Comparison of ENCODE assay signal across 17 cellular contexts in genomic region chr2:231922945-231923344, GRCh38. TPM values are rescaled to one million over a fixed set of nuclear protein-coding genes. Genes with fewer than 3 reads are reported as not detected.
DNase-seq lines count a peak whose midpoint lies in the region; ATAC-seq and TF ChIP-seq lines count a peak whose summit lies in the region.
"Had no signal": no experiment of that assay in that cellular context is flagged by ENCODE, and none has a peak within 500 bp of the region (broad histone marks: within the 10 kb centered on the region; RNA-seq: fewer than 3 reads in every experiment).

No MANE protein-coding gene starts in this region.

- H3K4me1 Mint-ChIP-seq in neural crest cell, result peaks cover 30% of the 10 kb centered on the region

- peaks cover 6% of the 10 kb centered on the region for H3K36me3 Mint-ChIP-seq in neural crest cell (ENCODE audit: low read depth)

- peak overlapping the region; percentile 23 for H3K4me3 Mint-ChIP-seq in neural crest cell

- TF ChIP-seq CTCF in neural crest cell (conservative IDR thresholded peaks at IDR 0.05), result no peak

- no peak for ATAC-seq in HG03280 (IDR thresholded peaks at IDR 0.05; ENCODE audit: unreplicated experiment)
- ATAC-seq: A549, GM12878 had no signal

- peaks cover 35% of the 10 kb centered on the region for H3K27me3 Mint-ChIP-seq in neural crest cell (ENCODE audit: low read depth)

- DNase-seq in NCI-H82 (lab: John Stamatoyannopoulos, UW) (peak; percentile 53), NCI-H82 treated with DMSO at 0.1 percent for 48 hours (lab: John Stamatoyannopoulos, UW; ENCODE audit: unreplicated experiment) (no peak), COLO668 (lab: John Stamatoyannopoulos, UW; ENCODE audit: unreplicated experiment) (peak; percentile 40), NCI-H510A (lab: John Stamatoyannopoulos, UW) (peak; percentile 46), neural crest cell (ENCODE audit: low read depth, low spot score) (no peak), NOMO-1 treated with dmso at 0.1 percent for 144 hours (lab: John Stamatoyannopoulos, UW; ENCODE audit: unreplicated experiment) (no peak)
- no peak for DNase-seq in stimulated activated CD4-positive, alpha-beta T cell treated with anti-CD3 and anti-CD28 coated beads, Interleukin-4, amount 100 ng/mL, for 1 hour
- DNase-seq: Caco-2, HCEC 1CT, Karpas-422, NCI-H1417, NCI-H524 had no signal

- no peak overlapping the region for H3K27ac Mint-ChIP-seq in neural crest cell (ENCODE audit: unreplicated experiment)
- H3K27ac Mint-ChIP-seq: CD14-positive monocyte had no signal

- no peaks in the 10 kb centered on the region for H3K9me3 Mint-ChIP-seq in neural crest cell

RNA-seq across cellular contexts. Expression of gene NPPC, which starts 3.3 kb away (rescaled TPM):
- 12.7 and 16.5 TPM in 2 replicates for total RNA-seq in neural crest cell
- total RNA-seq: Caco-2, GM12878, Peyer's patch had no signal

RNA-seq across cellular contexts. Expression of gene DIS3L2, which starts 38.6 kb away (rescaled TPM):
- 47.2 and 51.9 TPM in 2 replicates for total RNA-seq in neural crest cell

Comparison
In these comparisons a context has a peak if more than half of its experiments do, and no peak if none do; other contexts are left out.
1. DNase-seq: peak in NCI-H82 (single experiment), COLO668 (single experiment) and NCI-H510A (single experiment); none in NCI-H82 treated with DMSO at 0.1 percent for 48 hours (single experiment), neural crest cell (single experiment), NOMO-1 treated with dmso at 0.1 percent for 144 hours (single experiment) and stimulated activated CD4-positive, alpha-beta T cell treated with anti-CD3 and anti-CD28 coated beads, Interleukin-4, amount 100 ng/mL, for 1 hour (single experiment).